Comparison of ENCODE assay signal across 9 cellular contexts in the genomic region with DNA sequence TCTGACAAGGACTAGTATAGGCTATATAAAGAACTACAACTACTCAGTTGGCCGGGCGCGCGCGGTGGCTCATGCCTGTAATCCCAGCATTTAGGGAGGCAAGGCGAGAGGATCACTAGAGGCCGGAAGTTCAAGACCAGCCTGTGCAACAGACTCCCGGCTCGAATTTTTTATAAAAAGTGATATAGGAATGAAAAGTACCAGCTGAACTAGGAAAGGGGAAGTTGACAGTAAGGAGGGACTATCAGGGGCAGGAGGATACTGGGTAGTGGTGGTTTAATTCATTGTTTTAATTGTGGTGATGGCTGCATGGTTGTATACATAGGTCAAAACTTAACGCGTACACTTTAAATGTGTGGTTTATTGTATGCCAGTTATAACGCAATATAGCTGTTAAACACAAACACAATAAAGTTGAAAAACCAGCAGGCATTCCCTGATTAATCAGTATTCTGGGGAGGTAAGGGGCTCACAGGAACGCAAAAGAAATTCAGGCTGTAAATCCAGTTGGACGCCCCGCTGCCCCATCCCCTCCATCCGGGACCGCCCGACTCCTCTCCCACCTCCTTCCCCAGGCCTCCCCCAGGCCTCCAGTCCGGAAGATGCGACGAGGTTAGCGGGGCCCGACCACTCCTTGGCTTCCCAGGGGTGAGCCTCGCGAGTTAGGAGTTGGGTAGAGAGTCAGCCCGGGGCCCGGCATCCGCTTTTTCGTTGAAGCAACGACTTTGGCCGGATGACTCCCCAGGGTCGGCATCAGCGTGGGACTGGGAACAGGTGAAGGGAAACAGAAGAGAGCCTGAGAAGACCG. TPM values are rescaled to one million over a fixed set of nuclear protein-coding genes. Genes with fewer than 3 reads are reported as not detected.
DNase-seq lines count a peak whose midpoint lies in the region; ATAC-seq and TF ChIP-seq lines count a peak whose summit lies in the region.
"Had no signal": no experiment of that assay in that cellular context is flagged by ENCODE, and none has a peak within 500 bp of the region (broad histone marks: within the 10 kb centered on the region; RNA-seq: fewer than 3 reads in every experiment).

No MANE protein-coding gene starts in this region.

- H3K4me1 ChIP-seq in BE2C (no peaks in the 10 kb centered on the region), thymus (ENCODE audit: control insufficient read depth, insufficient read depth, low read length) (peaks cover 5% of the 10 kb centered on the region)

- H3K9me3 ChIP-seq in BE2C (no peaks in the 10 kb centered on the region), thymus (ENCODE audit: control insufficient read depth) (no peaks in the 10 kb centered on the region)

- peaks cover 25% of the 10 kb centered on the region for H3K4me1 Mint-ChIP-seq in activated CD8-positive, alpha-beta memory T cell treated with anti-CD3 and anti-CD28 coated beads, Interleukin-2, amount 10 ng/mL, durations not matched to agents 7 days and 5 days
- H3K4me1 Mint-ChIP-seq in neural crest cell = peaks cover 7% of the 10 kb centered on the region

- H3K27ac Mint-ChIP-seq in activated CD8-positive, alpha-beta memory T cell treated with anti-CD3 and anti-CD28 coated beads, Interleukin-2, amount 10 ng/mL, durations not matched to agents 7 days and 5 days = no peak overlapping the region
- H3K27ac Mint-ChIP-seq in neural crest cell (ENCODE audit: unreplicated experiment) = peak overlapping the region; percentile 99
- H3K27ac Mint-ChIP-seq: T-helper 1 cell treated with Interleukin-12 subunit alpha and Interleukin-12 subunit beta and Interleukin-4 antibody, amounts not matched to agents 30 μg/mL and 1 μg/mL, for 36 hours had no signal

- no peak overlapping the region for H3K4me3 Mint-ChIP-seq in activated CD8-positive, alpha-beta memory T cell treated with anti-CD3 and anti-CD28 coated beads, Interleukin-2, amount 10 ng/mL, durations not matched to agents 7 days and 5 days
- no peak overlapping the region for H3K4me3 Mint-ChIP-seq in neural crest cell
- H3K4me3 Mint-ChIP-seq: T-helper 1 cell treated with Interleukin-12 subunit alpha and Interleukin-12 subunit beta and Interleukin-4 antibody, amounts not matched to agents 30 μg/mL and 1 μg/mL, for 36 hours had no signal

- peak; percentile 64 for DNase-seq in BE2C
- peak; percentile 91 for DNase-seq in NCI-H82 (lab: John Stamatoyannopoulos, UW)
- peak; percentile 85 for DNase-seq in activated CD8-positive, alpha-beta memory T cell treated with anti-CD3 and anti-CD28 coated beads, Interleukin-2, amount 10 ng/mL, durations not matched to agents 7 days and 5 days
- DNase-seq in fibroblast of gingiva (ENCODE audit: low read depth) = peak; percentile 52
- DNase-seq in neural crest cell (ENCODE audit: low read depth, low spot score) = peak; percentile 64

- peaks cover 5% of the 10 kb centered on the region; the same call in 1 of the 2 replicates for H3K36me3 ChIP-seq in BE2C
- H3K36me3 ChIP-seq in thymus (ENCODE audit: control insufficient read depth, insufficient read depth) = no peaks in the 10 kb centered on the region

- TF ChIP-seq CTCF in BE2C (IDR thresholded peaks at IDR 0.05; ENCODE audit: low read depth, low read length) (no peak), neural crest cell (conservative IDR thresholded peaks at IDR 0.05) (no peak)

- CTCF ChIA-PET in activated CD8-positive, alpha-beta memory T cell treated with anti-CD3 and anti-CD28 coated beads, Interleukin-2, amount 10 ng/mL, durations not matched to agents 7 days and 5 days (lab: Charles Lee) = no interaction called here

- 4% methylated on average over 34 of the region's 34 CpGs for WGBS in thymus

- H3K27ac ChIP-seq in thymus (ENCODE audit: low read depth) = peak overlapping the region; percentile 87

- H3K27me3 ChIP-seq in BE2C (no peaks in the 10 kb centered on the region), thymus (ENCODE audit: control insufficient read depth, insufficient read depth) (no peaks in the 10 kb centered on the region)

- H3K36me3 Mint-ChIP-seq in activated CD8-positive, alpha-beta memory T cell treated with anti-CD3 and anti-CD28 coated beads, Interleukin-2, amount 10 ng/mL, durations not matched to agents 7 days and 5 days = peaks cover 3% of the 10 kb centered on the region
- H3K36me3 Mint-ChIP-seq in neural crest cell (ENCODE audit: low read depth) = no peaks in the 10 kb centered on the region

- H3K4me3 ChIP-seq in BE2C (ENCODE audit: low read depth, low read length) (peak overlapping the region; percentile 90), thymus (ENCODE audit: low read length) (peak overlapping the region; percentile 83)

- no peaks in the 10 kb centered on the region for H3K9me3 Mint-ChIP-seq in activated CD8-positive, alpha-beta memory T cell treated with anti-CD3 and anti-CD28 coated beads, Interleukin-2, amount 10 ng/mL, durations not matched to agents 7 days and 5 days (ENCODE audit: low read depth)
- H3K9me3 Mint-ChIP-seq in neural crest cell = no peaks in the 10 kb centered on the region
- H3K9me3 Mint-ChIP-seq: T-helper 1 cell treated with Interleukin-12 subunit alpha and Interleukin-12 subunit beta and Interleukin-4 antibody, amounts not matched to agents 30 μg/mL and 1 μg/mL, for 36 hours had no signal

- ATAC-seq in GM19023 (IDR thresholded peaks at IDR 0.05; ENCODE audit: unreplicated experiment) (peak; percentile 67), HG03108 (IDR thresholded peaks at IDR 0.05; ENCODE audit: unreplicated experiment) (peak; percentile 46)
- peak; percentile 83 for ATAC-seq in activated CD8-positive, alpha-beta memory T cell treated with anti-CD3 and anti-CD28 coated beads, Interleukin-2, amount 10 ng/mL, durations not matched to agents 7 days and 5 days

- no peaks in the 10 kb centered on the region for H3K27me3 Mint-ChIP-seq in activated CD8-positive, alpha-beta memory T cell treated with anti-CD3 and anti-CD28 coated beads, Interleukin-2, amount 10 ng/mL, durations not matched to agents 7 days and 5 days
- H3K27me3 Mint-ChIP-seq in neural crest cell (ENCODE audit: low read depth) = no peaks in the 10 kb centered on the region

RNA-seq across cellular contexts. Expression of a gene that starts 0.7 kb away (rescaled TPM):
- polyA plus RNA-seq in BE2C (2012; ENCODE audit: insufficient read depth, insufficient read length, low read depth) = 26.9 TPM
- total RNA-seq in activated CD8-positive, alpha-beta memory T cell treated with anti-CD3 and anti-CD28 coated beads, Interleukin-2, amount 10 ng/mL, durations not matched to agents 7 days and 5 days = 10 to 100 TPM; 33.7 to 54.9 TPM
- total RNA-seq in neural crest cell = 35.8 and 39.9 TPM in 2 replicates
- polyA plus RNA-seq in thymus = 8.2 TPM

RNA-seq across cellular contexts. Expression of a gene that starts 42.9 kb away (rescaled TPM):
- polyA plus RNA-seq in BE2C (2012; ENCODE audit: insufficient read depth, insufficient read length, low read depth) = 59.8 TPM
- total RNA-seq in activated CD8-positive, alpha-beta memory T cell treated with anti-CD3 and anti-CD28 coated beads, Interleukin-2, amount 10 ng/mL, durations not matched to agents 7 days and 5 days = 10 to 100 TPM; 25.4 to 27.8 TPM
- total RNA-seq in neural crest cell = 29.4 and 35.4 TPM in 2 replicates
- polyA plus RNA-seq in thymus = 37.2 TPM

RNA-seq across cellular contexts. Expression of a gene that starts 59.6 kb away (rescaled TPM):
- 25.9 TPM for polyA plus RNA-seq in BE2C (2012; ENCODE audit: insufficient read depth, insufficient read length, low read depth)
- total RNA-seq in activated CD8-positive, alpha-beta memory T cell treated with anti-CD3 and anti-CD28 coated beads, Interleukin-2, amount 10 ng/mL, durations not matched to agents 7 days and 5 days = 10 to 100 TPM; 33.0 to 41.2 TPM
- 80.0 and 87.0 TPM in 2 replicates for total RNA-seq in neural crest cell
- 18.7 TPM for polyA plus RNA-seq in thymus

Comparison
In these comparisons a context has a peak if more than half of its experiments do, and no peak if none do; other contexts are left out.
1. Peak in every context shown above with its lines: DNase-seq, ATAC-seq, H3K4me3 ChIP-seq and H3K27ac ChIP-seq.